In the genomic region with DNA sequence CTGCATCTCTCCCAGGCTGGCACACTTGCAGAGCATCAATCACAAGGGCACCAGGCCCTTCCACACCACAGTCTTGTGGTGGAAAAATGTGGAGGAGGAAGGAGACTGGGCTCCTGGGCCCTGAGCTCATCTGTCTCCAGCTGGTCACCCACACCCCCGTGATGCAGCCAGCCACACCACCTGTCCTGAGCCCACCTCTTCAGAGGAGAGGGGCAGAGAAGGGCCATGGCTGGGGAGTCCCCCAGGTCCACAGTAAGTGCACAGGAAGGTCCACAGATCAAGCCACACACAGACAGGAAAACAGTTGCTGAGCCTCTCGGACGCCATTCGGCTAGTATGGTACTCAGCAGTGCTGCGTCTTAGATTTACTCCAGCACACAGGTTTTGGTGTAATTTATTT, we compare ENCODE assay signal across 19 cellular contexts.
"Had no signal": no experiment of that assay in that cellular context is flagged by ENCODE, and none has a peak within 500 bp of the region (broad histone marks: within the 10 kb centered on the region; RNA-seq: fewer than 3 reads in every experiment).

No MANE protein-coding gene starts in this region.

- H3K27ac ChIP-seq: esophagus squamous epithelium, heart right ventricle, left ventricle myocardium inferior, lower lobe of right lung, pancreas, right lobe of liver, vagina had no signal

- H3K36me3 ChIP-seq: esophagus squamous epithelium, heart right ventricle, left ventricle myocardium inferior, lower lobe of right lung, pancreas, right lobe of liver, vagina had no signal

- DNase-seq: cortex of kidney; effector memory CD8-positive, alpha-beta T cell; erythroblast; esophagus squamous epithelium; foreskin melanocyte; glutamatergic neuron; heart right ventricle; hippocampal formation; left ventricle myocardium inferior; lower lobe of right lung; natural killer cell; occipital lobe; stimulated activated CD4-positive, alpha-beta T cell treated with anti-CD3 and anti-CD28 coated beads, Interleukin-4, amount 100 ng/mL, for 4 hours; stimulated activated naive CD8-positive, alpha-beta T cell treated with anti-CD3 and anti-CD28 coated beads, Interleukin-15, Interleukin-2, amounts not matched to agents 100 U/mL and 50 U/mL, for 24 hours; trophoblast cell had no signal

- H3K9me3 ChIP-seq: esophagus squamous epithelium, heart right ventricle, left ventricle myocardium inferior, lower lobe of right lung, pancreas, right lobe of liver, vagina had no signal

- H3K27me3 ChIP-seq: pancreas, right lobe of liver, vagina had no signal

- H3K4me1 ChIP-seq: esophagus squamous epithelium, heart right ventricle, left ventricle myocardium inferior, lower lobe of right lung, pancreas, right lobe of liver, vagina had no signal

- ATAC-seq: effector memory CD8-positive, alpha-beta T cell; heart right ventricle; lower lobe of right lung; natural killer cell; pancreas; right lobe of liver; stimulated activated memory B cell treated with anti-CD40 and anti-IgM and Interleukin-4, amounts not matched to agents 10 μg/mL and 1 μg/mL and 100 μg/mL, for 72 hours; stimulated activated naive CD8-positive, alpha-beta T cell treated with anti-CD3 and anti-CD28 coated beads, Interleukin-15, Interleukin-2, amounts not matched to agents 100 U/mL and 50 U/mL, for 24 hours had no signal

- H3K4me3 ChIP-seq: esophagus squamous epithelium, heart right ventricle, left ventricle myocardium inferior, lower lobe of right lung, pancreas, right lobe of liver, vagina had no signal
